Comparison of ENCODE assay signal across 16 cellular contexts in genomic region chr2:240255811-240256703, GRCh38.
DNase-seq lines count a peak whose midpoint lies in the region; ATAC-seq and TF ChIP-seq lines count a peak whose summit lies in the region.
"Had no signal": no experiment of that assay in that cellular context is flagged by ENCODE, and none has a peak within 500 bp of the region (broad histone marks: within the 10 kb centered on the region; RNA-seq: fewer than 3 reads in every experiment).

No MANE protein-coding gene starts in this region.

- intact Hi-C loops in HCT116 (cut with micrococcal nuclease) (no loop called here), prostate gland (cut with DNase I) (no loop called here), testis (cut with DNase I; ENCODE audit: low total_unique reads) (no loop called here)

- POLR2A ChIA-PET in HCT116 (lab: Charles Lee) = no interaction called here

- TF ChIP-seq RAD21 in HCT116 (IDR thresholded peaks at IDR 0.05; ENCODE audit: low read depth) = no peak

- peak overlapping the region; percentile 60 for H2AFZ ChIP-seq in HCT116 (ENCODE audit: low read depth, low read length, poor library complexity, severe bottlenecking)

- H3K9me3 ChIP-seq in HCT116 (ENCODE audit: control insufficient read depth in 1 of 2, insufficient read depth in 1 of 2, low read depth in 1 of 2, low read length in 2 of 2) (no peaks in the 10 kb centered on the region), prostate gland (no peaks in the 10 kb centered on the region), testis (no peaks in the 10 kb centered on the region)
- H3K9me3 ChIP-seq: colonic mucosa had no signal

- no TSS peak for BruUV-seq in HCT116 (replicated peaks; lab: Mats Ljungman, UMichigan)

- no peaks in the 10 kb centered on the region for H4K20me1 ChIP-seq in HCT116 (ENCODE audit: insufficient read depth)

- no peaks in the 10 kb centered on the region for H3K9me2 ChIP-seq in HCT116 (ENCODE audit: insufficient read depth)

- no peaks in the 10 kb centered on the region for H3K79me2 ChIP-seq in HCT116 (ENCODE audit: insufficient read depth, low read length)

- ATAC-seq in HCT116 = peak; percentile 73
- no peak for ATAC-seq in HG02759 (IDR thresholded peaks at IDR 0.05; ENCODE audit: unreplicated experiment)
- ATAC-seq in GM18867 (IDR thresholded peaks at IDR 0.05; ENCODE audit: unreplicated experiment) = no peak
- ATAC-seq: activated CD4-positive, alpha-beta T cell treated with anti-CD3 and anti-CD28 coated beads for 36 hours; left lobe of liver had no signal

- H3K4me3 ChIP-seq in HCT116 (replicated peaks in 1 of 2; ENCODE audit: low read depth in 1 of 2, low read length in 2 of 2) (peak overlapping the region; percentile 39 to 57), prostate gland (peak overlapping the region in 1 of 2 donors; percentile 6), testis (no peak overlapping the region)
- H3K4me3 ChIP-seq: colonic mucosa had no signal

- RAD21 ChIA-PET in HCT116 (lab: Charles Lee; ENCODE audit: low non-redundant PET in 1 of 2, low total read pairs in 2 of 2, uncharacterized antibody in 2 of 2, unreplicated experiment in 2 of 2) = interaction anchor here in 1 of 2 experiments (0.6 kb wide), 1 partner anchor 63 kb away, joined by 3 read pairs; no protein-coding TSS in a partner anchor

- peaks cover 36 to 63% of the 10 kb centered on the region in 2 experiments for H3K4me1 ChIP-seq in HCT116 (ENCODE audit: control insufficient read depth in 1 of 2, insufficient read depth in 2 of 2, low read length in 2 of 2)
- H3K4me1 ChIP-seq in prostate gland (replicated peaks) = no peaks in the 10 kb centered on the region
- peaks cover 52% of the 10 kb centered on the region for H3K4me1 ChIP-seq in testis
- H3K4me1 ChIP-seq: colonic mucosa had no signal

- DNase-seq in HCT116 (ENCODE audit: low read depth, low spot score) (no peak), SW480 (ENCODE audit: low spot score) (peak; percentile 90), iPS-NIHi11 (ENCODE audit: low spot score) (peak; percentile 67), prostate gland (ENCODE audit: low spot score) (peak; percentile 63), testis (no peak), NCI-H1417 treated with DMSO at 0.1 percent for 48 hours (lab: John Stamatoyannopoulos, UW) (no peak)
- DNase-seq: activated CD4-positive, alpha-beta T cell treated with anti-CD3 and anti-CD28 coated beads for 36 hours; activated naive CD4-positive, alpha-beta T cell; colonic mucosa; GF-D8; NCI-H1105; stimulated activated CD4-positive, alpha-beta T cell treated with anti-CD3 and anti-CD28 coated beads, Interleukin-4, amount 100 ng/mL, for 4 hours had no signal

- H3K27ac ChIP-seq in HCT116 (ENCODE audit: low read depth, low read length) (peak overlapping the region; percentile 78), prostate gland (peak overlapping the region; percentile 9 to 27), testis (no peak overlapping the region)
- H3K27ac ChIP-seq: C4-2B, colonic mucosa had no signal

- 39% methylated on average over 20 of the region's 20 CpGs for WGBS in prostate gland
- WGBS in testis, 2 donors = 64 to 86% methylated on average over 20 of the region's 20 CpGs

- H3K9ac ChIP-seq in HCT116 (ENCODE audit: low read length) = peak overlapping the region; percentile 62

- H3K4me2 ChIP-seq in HCT116 (ENCODE audit: low read length) = peak overlapping the region; percentile 86

- H3K27me3 ChIP-seq in HCT116 (ENCODE audit: insufficient read depth, low read length) (no peaks in the 10 kb centered on the region), prostate gland (replicated peaks; ENCODE audit: insufficient read depth) (no peaks in the 10 kb centered on the region), testis (no peaks in the 10 kb centered on the region)
- H3K27me3 ChIP-seq: colonic mucosa had no signal

- TF ChIP-seq CTCF in HCT116 (IDR thresholded peaks at IDR 0.05 in 2 of 3, conservative IDR thresholded peaks at IDR 0.05 in 1 of 3; ENCODE audit: borderline replicate concordance in 1 of 3, insufficient read depth in 1 of 3, low read depth in 2 of 3, low read length in 2 of 3) (no peak), prostate gland (IDR thresholded peaks at IDR 0.05) (peak in 1 of 4 experiments; percentile 3), testis (IDR thresholded peaks at IDR 0.05) (no peak)

- no peaks in the 10 kb centered on the region for H3K36me3 ChIP-seq in HCT116 (ENCODE audit: control insufficient read depth in 1 of 2, insufficient read depth in 2 of 2, low read length in 2 of 2)
- H3K36me3 ChIP-seq in prostate gland = no peaks in the 10 kb centered on the region
- no peaks in the 10 kb centered on the region for H3K36me3 ChIP-seq in testis (ENCODE audit: low read depth, missing control alignments)
- H3K36me3 ChIP-seq: colonic mucosa had no signal

- no peak for TF ChIP-seq POLR2A in HCT116 (IDR thresholded peaks at IDR 0.05; ENCODE audit: borderline replicate concordance, extremely low read depth, insufficient read depth, insufficient read length)
- peak; percentile 23 for TF ChIP-seq POLR2A in prostate gland (IDR thresholded peaks at IDR 0.05)
- TF ChIP-seq POLR2A in testis (IDR thresholded peaks at IDR 0.05) = no peak

- CTCF ChIA-PET in HCT116 (lab: Charles Lee) = interaction anchor here (1.0 to 1.2 kb wide), 2 partner anchors 13 to 64 kb away, joined by 3 to 4 read pairs; no protein-coding TSS in a partner anchor

TF ChIP-seq in HCT116, 20 proteins besides CTCF, POLR2A, EP300 and RAD21:
- TF ChIP-seq ATF3 (IDR thresholded peaks at IDR 0.05) (no peak), TCF7L2 (IDR thresholded peaks at IDR 0.05; ENCODE audit: borderline replicate concordance, extremely low read depth, insufficient read depth, insufficient read length) (peak; percentile 93), ZFX (IDR thresholded peaks at IDR 0.05) (no peak)

Comparison
In these comparisons a context has a peak if more than half of its experiments do, and no peak if none do; other contexts are left out.
1. DNase-seq: peak in SW480 (single experiment), iPS-NIHi11 (single experiment) and prostate gland (single experiment); none in HCT116 (single experiment), testis (single experiment) and NCI-H1417 treated with DMSO at 0.1 percent for 48 hours (single experiment).
2. H3K27ac ChIP-seq: peak in HCT116 (single experiment) and prostate gland (2 of 2); none in testis (0 of 2).
3. H3K4me3 ChIP-seq: peak in HCT116 (2 of 2); none in testis (0 of 2).